In the genomic region with DNA sequence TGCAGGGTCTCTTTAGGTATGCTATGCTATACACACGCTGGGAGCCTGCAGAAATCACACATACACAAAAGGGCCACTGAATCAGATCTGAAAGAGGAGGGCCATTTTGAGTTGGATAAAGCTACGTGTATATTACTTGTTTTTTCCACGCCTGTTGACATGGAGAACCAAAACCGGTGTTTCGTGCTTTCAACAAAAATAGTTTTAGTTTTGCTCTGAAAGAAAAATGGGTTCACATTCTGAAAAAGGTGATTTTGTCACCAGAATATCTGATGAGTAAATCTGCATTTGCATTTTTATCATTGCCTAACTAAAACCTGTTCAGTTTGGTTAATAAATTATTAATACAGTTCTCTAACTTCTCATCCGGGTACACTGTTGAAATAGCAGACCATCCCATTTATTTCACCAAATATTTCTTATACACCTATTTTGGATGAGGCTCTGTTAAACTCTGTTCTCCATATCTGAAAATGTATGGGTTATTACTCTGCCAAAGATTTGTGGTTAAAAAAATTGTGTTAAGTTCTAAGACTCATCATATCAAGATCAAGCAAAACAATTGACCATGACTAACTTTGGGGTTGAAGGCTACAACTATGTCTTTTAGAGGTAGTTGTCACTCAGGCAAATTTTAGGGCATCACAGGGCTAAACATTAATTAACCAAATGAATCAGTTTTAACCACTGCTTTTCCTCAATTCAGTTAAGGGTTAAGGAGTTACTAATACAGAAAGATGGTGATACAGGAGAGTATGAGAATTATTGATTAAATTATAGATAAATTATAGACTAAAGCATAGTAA, we compare ENCODE assay signal across 1 cellular context.
TF ChIP-seq lines count a peak whose summit lies in the region.

No MANE protein-coding gene starts in this region.

TF ChIP-seq in SK-N-SH treated with all-trans-retinoic acid at 6 μM for 48 hours, 23 proteins besides CTCF, POLR2A, EP300 and RAD21 (continued from another document):
- no peak for TF ChIP-seq BACH2 (CRISPR knock-in tag; IDR thresholded peaks at IDR 0.05; ENCODE audit: borderline replicate concordance)
- TF ChIP-seq TCF4 (CRISPR knock-in tag; IDR thresholded peaks at IDR 0.05; ENCODE audit: borderline replicate concordance), result no peak
- no peak for TF ChIP-seq ISL1 (CRISPR knock-in tag; IDR thresholded peaks at IDR 0.05)
- TF ChIP-seq ZNF8 (CRISPR knock-in tag; IDR thresholded peaks at IDR 0.05), result no peak
- TF ChIP-seq, protein P1, sequence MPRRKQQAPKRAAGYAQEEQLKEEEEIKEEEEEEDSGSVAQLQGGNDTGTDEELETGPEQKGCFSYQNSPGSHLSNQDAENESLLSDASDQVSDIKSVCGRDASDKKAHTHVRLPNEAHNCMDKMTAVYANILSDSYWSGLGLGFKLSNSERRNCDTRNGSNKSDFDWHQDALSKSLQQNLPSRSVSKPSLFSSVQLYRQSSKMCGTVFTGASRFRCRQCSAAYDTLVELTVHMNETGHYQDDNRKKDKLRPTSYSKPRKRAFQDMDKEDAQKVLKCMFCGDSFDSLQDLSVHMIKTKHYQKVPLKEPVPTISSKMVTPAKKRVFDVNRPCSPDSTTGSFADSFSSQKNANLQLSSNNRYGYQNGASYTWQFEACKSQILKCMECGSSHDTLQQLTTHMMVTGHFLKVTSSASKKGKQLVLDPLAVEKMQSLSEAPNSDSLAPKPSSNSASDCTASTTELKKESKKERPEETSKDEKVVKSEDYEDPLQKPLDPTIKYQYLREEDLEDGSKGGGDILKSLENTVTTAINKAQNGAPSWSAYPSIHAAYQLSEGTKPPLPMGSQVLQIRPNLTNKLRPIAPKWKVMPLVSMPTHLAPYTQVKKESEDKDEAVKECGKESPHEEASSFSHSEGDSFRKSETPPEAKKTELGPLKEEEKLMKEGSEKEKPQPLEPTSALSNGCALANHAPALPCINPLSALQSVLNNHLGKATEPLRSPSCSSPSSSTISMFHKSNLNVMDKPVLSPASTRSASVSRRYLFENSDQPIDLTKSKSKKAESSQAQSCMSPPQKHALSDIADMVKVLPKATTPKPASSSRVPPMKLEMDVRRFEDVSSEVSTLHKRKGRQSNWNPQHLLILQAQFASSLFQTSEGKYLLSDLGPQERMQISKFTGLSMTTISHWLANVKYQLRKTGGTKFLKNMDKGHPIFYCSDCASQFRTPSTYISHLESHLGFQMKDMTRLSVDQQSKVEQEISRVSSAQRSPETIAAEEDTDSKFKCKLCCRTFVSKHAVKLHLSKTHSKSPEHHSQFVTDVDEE (CRISPR knock-in tag; IDR thresholded peaks at IDR 0.05), result no peak
- TF ChIP-seq OSR1 (CRISPR knock-in tag; IDR thresholded peaks at IDR 0.05), result no peak
- TF ChIP-seq SNAI2 (CRISPR knock-in tag; IDR thresholded peaks at IDR 0.05), result no peak
- no peak for TF ChIP-seq ZNF565 (CRISPR knock-in tag; conservative IDR thresholded peaks at IDR 0.05; ENCODE audit: low read depth)
TF ChIP-seq in SK-N-SH treated with all-trans-retinoic acid at 6 μM for 48 hours: peak in this region for 0.
